In genomic region chr22:22321743-22322611, GRCh38 we compare ENCODE assay signal across 8 cellular contexts.
DNase-seq lines count a peak whose midpoint lies in the region; ATAC-seq and TF ChIP-seq lines count a peak whose summit lies in the region.
"Not testable (repeated sequence)": the region's sequence is repeated elsewhere in the genome, so short reads cannot be mapped to it uniquely, and the experiment has no call there.

No MANE protein-coding gene starts in this region.

- H3K27ac Mint-ChIP-seq in activated naive CD4-positive, alpha-beta T cell treated with anti-CD3 and anti-CD28 coated beads for 36 hours, result not testable (repeated sequence)

- H3K4me1 Mint-ChIP-seq in activated naive CD4-positive, alpha-beta T cell treated with anti-CD3 and anti-CD28 coated beads for 36 hours (ENCODE audit: low read depth), result not testable (repeated sequence)

- not testable (repeated sequence) for H3K9me3 Mint-ChIP-seq in activated naive CD4-positive, alpha-beta T cell treated with anti-CD3 and anti-CD28 coated beads for 36 hours

- not testable (repeated sequence) for H4K20me1 ChIP-seq in SU-DHL-6 (ENCODE audit: low read depth, low read length); osteoblast (ENCODE audit: insufficient read depth, low read length)

- not testable (repeated sequence) for H3K4me3 Mint-ChIP-seq in activated naive CD4-positive, alpha-beta T cell treated with anti-CD3 and anti-CD28 coated beads for 36 hours

- H3K9me2 ChIP-seq in SU-DHL-6 (replicated peaks; ENCODE audit: insufficient read depth, low read length), result not testable (repeated sequence)

- 29 to 43% methylated on average over 2 to 3 of the region's 11 CpGs for WGBS in gastroesophageal sphincter (ENCODE audit: low coverage in 1 of 2), 2 donors

- CTCF ChIA-PET in activated naive CD4-positive, alpha-beta T cell treated with anti-CD3 and anti-CD28 coated beads for 36 hours (lab: Charles Lee), result interaction anchor here (0.6 to 2.3 kb wide), 10 partner anchors 12 to 230 kb away, joined by 3 to 10 read pairs (median 3); no protein-coding TSS in a partner anchor

- H3K27me3 ChIP-seq in SU-DHL-6 (ENCODE audit: low read length); gastroesophageal sphincter; osteoblast (ENCODE audit: insufficient read depth, low read length): not testable (repeated sequence)

- intact Hi-C loops in activated naive CD4-positive, alpha-beta T cell treated with anti-CD3 and anti-CD28 coated beads for 36 hours (cut with micrococcal nuclease), result loop anchor here (2.0 kb wide), 1 partner anchor 115 kb away; no protein-coding TSS in a partner anchor

- H3K4me1 ChIP-seq in gastroesophageal sphincter; osteoblast (ENCODE audit: insufficient read depth, low read length): not testable (repeated sequence)

- not testable (repeated sequence) for H3F3A ChIP-seq in SU-DHL-6 (ENCODE audit: insufficient read depth)

- not testable (repeated sequence) for H2AFZ ChIP-seq in SU-DHL-6 (ENCODE audit: low read depth, low read length, severe bottlenecking); osteoblast (ENCODE audit: low read length)

- DNase-seq in ELF-1 (ENCODE audit: low read depth, low spot score), result peak; percentile 77
- peak; percentile 2 to 60 (median 37) for DNase-seq in NCI-H1417 (lab: John Stamatoyannopoulos, UW)
- DNase-seq in activated naive CD4-positive, alpha-beta T cell treated with anti-CD3 and anti-CD28 coated beads for 36 hours, result peak; percentile 84
- DNase-seq in osteoblast (ENCODE audit: insufficient read length, low spot score, missing footprints), result peak; percentile 73
- DNase-seq in superior temporal gyrus (ENCODE audit: extremely low spot score), result peak; percentile 85

- H3K4me2 ChIP-seq in SU-DHL-6 (ENCODE audit: low read depth, low read length, poor library complexity, severe bottlenecking); osteoblast (ENCODE audit: insufficient read depth, low read length): not testable (repeated sequence)

- TF ChIP-seq POLR2A in gastroesophageal sphincter (IDR thresholded peaks at IDR 0.05), result not testable (repeated sequence)

- not testable (repeated sequence) for H3K27ac ChIP-seq in SU-DHL-6 (ENCODE audit: low read depth, low read length); gastroesophageal sphincter; osteoblast (ENCODE audit: low read depth, low read length)

- ATAC-seq in HG02588 (IDR thresholded peaks at IDR 0.05; ENCODE audit: unreplicated experiment) (peak; percentile 47), gastroesophageal sphincter (peak; percentile 66)

- H3K9ac ChIP-seq in SU-DHL-6 (ENCODE audit: low read length), result not testable (repeated sequence)

- H3K4me3 ChIP-seq in SU-DHL-6 (ENCODE audit: insufficient read depth, low read length, poor library complexity, severe bottlenecking); gastroesophageal sphincter; osteoblast (ENCODE audit: insufficient read depth, low read length): not testable (repeated sequence)

- not testable (repeated sequence) for H3K79me2 ChIP-seq in SU-DHL-6 (ENCODE audit: insufficient read depth, low read length); osteoblast (ENCODE audit: insufficient read depth, low read length)

- H3K9me3 ChIP-seq in SU-DHL-6 (ENCODE audit: insufficient read depth, low read length); gastroesophageal sphincter; osteoblast (ENCODE audit: low read depth, low read length): not testable (repeated sequence)

- not testable (repeated sequence) for H3K27me3 Mint-ChIP-seq in activated naive CD4-positive, alpha-beta T cell treated with anti-CD3 and anti-CD28 coated beads for 36 hours (ENCODE audit: low read depth)

- not testable (repeated sequence) for H3K36me3 ChIP-seq in SU-DHL-6 (ENCODE audit: low read length)
- peaks cover 0 to 43% of the 10 kb centered on the region in 2 donors for H3K36me3 ChIP-seq in gastroesophageal sphincter
- peaks cover 18% of the 10 kb centered on the region for H3K36me3 ChIP-seq in osteoblast (ENCODE audit: insufficient read depth, low read length)

- TF ChIP-seq CTCF in SU-DHL-6 (IDR thresholded peaks at IDR 0.05; ENCODE audit: insufficient read depth, low read length, poor library complexity, severe bottlenecking) (peak; percentile 43), gastroesophageal sphincter (IDR thresholded peaks at IDR 0.05) (peak; percentile 45 to 76 (median 57)), osteoblast (IDR thresholded peaks at IDR 0.05; ENCODE audit: extremely low read depth, low read depth, low read length) (peak; percentile 73)

- not testable (repeated sequence) for H3K36me3 Mint-ChIP-seq in activated naive CD4-positive, alpha-beta T cell treated with anti-CD3 and anti-CD28 coated beads for 36 hours (ENCODE audit: low read depth)

- TF ChIP-seq EP300 in gastroesophageal sphincter (IDR thresholded peaks at IDR 0.05), result not testable (repeated sequence)
